20 cellular contexts compared by ENCODE assay signal in genomic region chr15:63140936-63141335, GRCh38. TPM values are rescaled to one million over a fixed set of nuclear protein-coding genes. Genes with fewer than 3 reads are reported as not detected.
DNase-seq lines count a peak whose midpoint lies in the region; ATAC-seq, FAIRE-seq and TF ChIP-seq lines count a peak whose summit lies in the region.
"Had no signal": no experiment of that assay in that cellular context is flagged by ENCODE, and none has a peak within 500 bp of the region (broad histone marks: within the 10 kb centered on the region; RNA-seq: fewer than 3 reads in every experiment).

No MANE protein-coding gene starts in this region.

- H3K27ac ChIP-seq in A549: no peak overlapping the region
- H3K27ac ChIP-seq: BLaER1 treated with 17β-estradiol and CSF1 and Interleukin-3, amounts not matched to agents 10 nM and 100 nM; C4-2B had no signal

- WGBS in A549 (ENCODE audit: missing lambda C conversion rate): 86% methylated on average over 2 of the region's 2 CpGs

- DNase-seq in A549 (ENCODE audit: low read depth in 1 of 2, low spot score in 1 of 2) (no peak), HFFc6 (no peak), iPS-NIHi7 (ENCODE audit: extremely low spot score) (no peak), type B pancreatic cell (ENCODE audit: extremely low spot score, unreplicated experiment) (no peak)
- DNase-seq in stimulated activated effector memory CD8-positive, alpha-beta T cell treated with anti-CD3 and anti-CD28 coated beads, Interleukin-12 subunit alpha, Interleukin-12 subunit beta, amount 100 ng/mL, for 72 hours (ENCODE audit: low spot score in 2 of 2): no peak
- DNase-seq: 8988T; AML-193; Caco-2; Calu3; CD4-positive, alpha-beta T cell; CD8-positive, alpha-beta T cell; DMS79 treated with DMSO at 0.1 percent for 48 hours; GF-D8 had no signal

- ATAC-seq in A549: no peak
- ATAC-seq in stimulated activated effector memory CD8-positive, alpha-beta T cell treated with anti-CD3 and anti-CD28 coated beads, Interleukin-12 subunit alpha, Interleukin-12 subunit beta, amount 100 ng/mL, for 72 hours: peak; percentile 39
- ATAC-seq: CD8-positive, alpha-beta T cell had no signal

- H3K9me3 ChIP-seq in A549: no peaks in the 10 kb centered on the region
- H3K9me3 ChIP-seq: Caco-2 had no signal

- TF ChIP-seq RAD21 in A549 (conservative IDR thresholded peaks at IDR 0.05 in 1 of 2, IDR thresholded peaks at IDR 0.05 in 1 of 2): no peak

- H3K4me1 Mint-ChIP-seq in HFFc6 (ENCODE audit: low read depth): peaks cover 55% of the 10 kb centered on the region
- peaks cover 6% of the 10 kb centered on the region for H3K4me1 Mint-ChIP-seq in stimulated activated effector memory CD8-positive, alpha-beta T cell treated with anti-CD3 and anti-CD28 coated beads, Interleukin-12 subunit alpha, Interleukin-12 subunit beta, amount 100 ng/mL, for 72 hours
- H3K4me1 Mint-ChIP-seq in type B pancreatic cell (ENCODE audit: unreplicated experiment): no peaks in the 10 kb centered on the region

- H3K36me3 Mint-ChIP-seq in HFFc6 (ENCODE audit: low read depth) (peaks cover 60% of the 10 kb centered on the region), type B pancreatic cell (peaks cover 22% of the 10 kb centered on the region)
- H3K36me3 Mint-ChIP-seq in stimulated activated effector memory CD8-positive, alpha-beta T cell treated with anti-CD3 and anti-CD28 coated beads, Interleukin-12 subunit alpha, Interleukin-12 subunit beta, amount 100 ng/mL, for 72 hours: peaks cover 43% of the 10 kb centered on the region

- H3K4me1 ChIP-seq in A549: peaks cover 13% of the 10 kb centered on the region; the same call in 2 of the 3 replicates
- H3K4me1 ChIP-seq: Caco-2 had no signal

- no peak overlapping the region for H3K4me3 ChIP-seq in A549
- H3K4me3 ChIP-seq: BLaER1 treated with 17β-estradiol and CSF1 and Interleukin-3, amounts not matched to agents 10 nM and 100 nM had no signal

- H3K27me3 Mint-ChIP-seq in HFFc6 (ENCODE audit: insufficient read depth) (no peaks in the 10 kb centered on the region; the same call in 1 of the 2 replicates), type B pancreatic cell (no peaks in the 10 kb centered on the region)
- H3K27me3 Mint-ChIP-seq: B cell; CD4-positive, alpha-beta T cell had no signal

- no peak overlapping the region for H3K4me2 ChIP-seq in A549
- H3K4me2 ChIP-seq: BLaER1 treated with 17β-estradiol and CSF1 and Interleukin-3, amounts not matched to agents 10 nM and 100 nM had no signal

- FAIRE-seq in A549 (lab: Jason Lieb, UNC): peak; percentile 72
- FAIRE-seq: A204.1, D721Med, GM12891, GM19239 had no signal

- POLR2A ChIA-PET in A549 (lab: Yijun Ruan, JAX): no interaction called here

- TF ChIP-seq POLR2A in A549 (IDR thresholded peaks at IDR 0.05; ENCODE audit: low read length): no peak

- CTCF ChIA-PET in A549 (lab: Yijun Ruan, JAX): no interaction called here

- TF ChIP-seq CTCF in A549 (IDR thresholded peaks at IDR 0.05) (no peak), HFFc6 (IDR thresholded peaks at IDR 0.05) (no peak), type B pancreatic cell (conservative IDR thresholded peaks at IDR 0.05) (no peak)

- H3K27ac Mint-ChIP-seq in HFFc6 (peak overlapping the region; percentile 18; the same call in 1 of the 2 replicates), type B pancreatic cell (no peak overlapping the region)
- no peak overlapping the region for H3K27ac Mint-ChIP-seq in stimulated activated effector memory CD8-positive, alpha-beta T cell treated with anti-CD3 and anti-CD28 coated beads, Interleukin-12 subunit alpha, Interleukin-12 subunit beta, amount 100 ng/mL, for 72 hours
- H3K27ac Mint-ChIP-seq: B cell; CD4-positive, alpha-beta T cell; CD8-positive, alpha-beta T cell had no signal

- H3K4me3 Mint-ChIP-seq in HFFc6 (no peak overlapping the region), type B pancreatic cell (no peak overlapping the region)
- no peak overlapping the region for H3K4me3 Mint-ChIP-seq in stimulated activated effector memory CD8-positive, alpha-beta T cell treated with anti-CD3 and anti-CD28 coated beads, Interleukin-12 subunit alpha, Interleukin-12 subunit beta, amount 100 ng/mL, for 72 hours
- H3K4me3 Mint-ChIP-seq: B cell; CD4-positive, alpha-beta T cell; CD8-positive, alpha-beta T cell had no signal

- TF ChIP-seq EP300 in A549 (IDR thresholded peaks at IDR 0.05): no peak

- peaks cover 4% of the 10 kb centered on the region; the same call in 1 of the 2 replicates for H3K9me3 Mint-ChIP-seq in HFFc6
- H3K9me3 Mint-ChIP-seq in stimulated activated effector memory CD8-positive, alpha-beta T cell treated with anti-CD3 and anti-CD28 coated beads, Interleukin-12 subunit alpha, Interleukin-12 subunit beta, amount 100 ng/mL, for 72 hours: no peaks in the 10 kb centered on the region
- H3K9me3 Mint-ChIP-seq in type B pancreatic cell: no peaks in the 10 kb centered on the region
- H3K9me3 Mint-ChIP-seq: CD4-positive, alpha-beta T cell; CD8-positive, alpha-beta T cell had no signal

TF ChIP-seq in A549, 52 proteins besides CTCF, POLR2A, EP300 and RAD21:
- TF ChIP-seq FOXS1 (CRISPR knock-in tag; IDR thresholded peaks at IDR 0.05) (no peak), HOXB5 (CRISPR knock-in tag; IDR thresholded peaks at IDR 0.05) (no peak), RNF2 (IDR thresholded peaks at IDR 0.05; ENCODE audit: borderline replicate concordance, low read depth) (no peak), EHF (CRISPR knock-in tag; IDR thresholded peaks at IDR 0.05) (no peak), FOSB (CRISPR knock-in tag; IDR thresholded peaks at IDR 0.05) (no peak), MAZ (IDR thresholded peaks at IDR 0.05; ENCODE audit: borderline replicate concordance, low read depth, low read length) (no peak), ZC3H11A (IDR thresholded peaks at IDR 0.05) (no peak), PBX3 (IDR thresholded peaks at IDR 0.05) (no peak), HDAC2 (IDR thresholded peaks at IDR 0.05) (no peak)
- TF ChIP-seq, protein P1, sequence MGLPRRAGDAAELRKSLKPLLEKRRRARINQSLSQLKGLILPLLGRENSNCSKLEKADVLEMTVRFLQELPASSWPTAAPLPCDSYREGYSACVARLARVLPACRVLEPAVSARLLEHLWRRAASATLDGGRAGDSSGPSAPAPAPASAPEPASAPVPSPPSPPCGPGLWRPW (IDR thresholded peaks at IDR 0.05): no peak
TF ChIP-seq in A549: peak in this region for 0.

RNA-seq across cellular contexts. Expression of gene RPS27L, which starts 16.3 kb away (rescaled TPM):
- polyA plus RNA-seq in A549 (2011; rRNA removed): 742 and 748 TPM in 2 replicates
- 258 and 280 TPM in 2 replicates for polyA plus RNA-seq in A549 (2012; cell fraction: cytosol; rRNA removed)
- 43.1 and 51.1 TPM in 2 replicates for polyA plus RNA-seq in A549 (2012; cell fraction: nucleus; rRNA removed)
- polyA plus RNA-seq in A549 (2017; fragmentation: RNase III; extraction: RNeasy Plus Mini Kit Qiagen cat#74134 plus additional on column Dnase treatment): 609 to 664 TPM (median 641 TPM) in 3 replicates
- polyA minus RNA-seq in A549 (2011; rRNA and poly(A)+ RNA removed): 38.3 and 59.2 TPM in 2 replicates
- total RNA-seq in HFFc6 (2021; fragmentation: NEBNext Ultra II Directional; extraction: Animal tissue kit (Norgen Biotek cat#: 25700)): 100 to 1,000 TPM; 422 to 573 (median 537) TPM
- 205 and 235 TPM in 2 replicates for total RNA-seq in type B pancreatic cell (ENCODE audit: low replicate concordance)

RNA-seq across cellular contexts. Expression of gene LACTB, which starts 19.3 kb away (rescaled TPM):
- polyA plus RNA-seq in A549 (2011; rRNA removed) (31.0 and 59.6 TPM in 2 replicates), A549 (2017; fragmentation: RNase III; extraction: RNeasy Plus Mini Kit Qiagen cat#74134 plus additional on column Dnase treatment) (56.5 to 69.8 TPM (median 56.7 TPM) in 3 replicates)
- polyA plus RNA-seq in A549 (2012; cell fraction: cytosol; rRNA removed): 27.8 and 29.8 TPM in 2 replicates
- 16.7 and 18.5 TPM in 2 replicates for polyA plus RNA-seq in A549 (2012; cell fraction: nucleus; rRNA removed)
- 8.8 and 9.4 TPM in 2 replicates for polyA minus RNA-seq in A549 (2011; rRNA and poly(A)+ RNA removed)
- total RNA-seq in HFFc6 (2021; fragmentation: NEBNext Ultra II Directional; extraction: Animal tissue kit (Norgen Biotek cat#: 25700)): 10 to 100 TPM; 37.5 to 47.6 (median 45.7) TPM
- 10.9 and 12.6 TPM in 2 replicates for total RNA-seq in type B pancreatic cell (ENCODE audit: low replicate concordance)

RNA-seq across cellular contexts. Expression of gene RAB8B, which starts 48.5 kb away (rescaled TPM):
- 28.8 and 41.4 TPM in 2 replicates for polyA plus RNA-seq in A549 (2011; rRNA removed)
- 7.0 and 7.8 TPM in 2 replicates for polyA plus RNA-seq in A549 (2012; cell fraction: cytosol; rRNA removed)
- 1.2 and 2.2 TPM in 2 replicates for polyA plus RNA-seq in A549 (2012; cell fraction: nucleus; rRNA removed)
- polyA plus RNA-seq in A549 (2017; fragmentation: RNase III; extraction: RNeasy Plus Mini Kit Qiagen cat#74134 plus additional on column Dnase treatment): 19.5 to 22.2 TPM (median 21.5 TPM) in 3 replicates
- polyA minus RNA-seq in A549 (2011; rRNA and poly(A)+ RNA removed): 13.6 and 14.7 TPM in 2 replicates
- total RNA-seq in HFFc6 (2021; fragmentation: NEBNext Ultra II Directional; extraction: Animal tissue kit (Norgen Biotek cat#: 25700)): 10 to 100 TPM; 24.7 to 38.4 (median 33.2) TPM
- total RNA-seq in type B pancreatic cell (ENCODE audit: low replicate concordance): 26.5 and 36.8 TPM in 2 replicates
